ENCODE assay signal across 8 cellular contexts in the genomic region with DNA sequence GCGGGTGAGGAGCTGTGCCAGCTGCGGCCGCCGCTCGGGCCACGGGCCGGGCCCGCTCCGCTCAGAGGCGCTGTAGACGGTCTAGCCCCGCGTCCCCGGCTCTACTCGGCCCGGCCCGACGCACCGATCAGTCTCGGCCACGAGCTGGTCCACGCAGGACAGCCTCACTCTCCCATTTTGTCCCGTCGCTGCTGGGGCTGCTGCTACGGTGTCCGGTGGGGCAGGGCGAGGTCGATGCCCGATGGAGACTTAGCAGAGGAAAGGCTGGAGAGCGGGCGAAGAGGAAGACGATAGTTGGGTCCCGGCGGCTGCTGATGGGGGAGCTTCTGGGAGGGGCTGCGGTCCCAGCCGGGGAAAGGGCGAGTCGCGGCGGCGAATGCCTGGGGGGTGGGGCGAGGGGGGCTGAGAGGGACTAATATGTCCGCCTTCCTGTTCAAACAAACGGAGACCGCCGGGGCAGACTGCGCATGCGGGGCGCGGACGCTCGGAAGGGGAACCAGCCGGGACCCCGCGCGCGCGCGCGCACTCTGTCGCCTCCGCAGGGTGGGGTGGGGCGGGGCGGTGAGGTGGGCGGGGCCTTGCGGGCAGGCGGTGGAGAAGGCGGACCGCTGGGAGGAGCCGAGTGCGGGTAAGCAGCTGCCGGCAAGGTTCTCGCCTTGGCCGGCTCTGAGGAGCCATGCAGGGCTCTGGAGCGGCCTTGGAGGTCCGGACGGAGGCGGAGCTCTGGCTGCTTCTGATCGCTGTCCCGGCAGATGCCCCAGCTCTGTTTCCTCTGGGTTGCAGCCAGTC. TPM values are rescaled to one million over a fixed set of nuclear protein-coding genes. Genes with fewer than 3 reads are reported as not detected.
DNase-seq lines count a peak whose midpoint lies in the region; ATAC-seq and TF ChIP-seq lines count a peak whose summit lies in the region.

ROCK1 (minus strand) TSS at position 463 of the 789 bp plus-strand sequence. CDS start 903 bp downstream, outside the sequence.

- H3K27ac ChIP-seq in temporal lobe (ENCODE audit: low read depth, low read length), result peak within 1 kb of the TSS; percentile 89

- peak; percentile 92 for ATAC-seq in HG02678 (IDR thresholded peaks at IDR 0.05; ENCODE audit: unreplicated experiment)
- peak; percentile 96 for ATAC-seq in omental fat pad (ENCODE audit: low FRiP score)

- H3K36me3 Mint-ChIP-seq in activated naive CD8-positive, alpha-beta T cell, result peaks cover 5% of the 10 kb centered on the region

- no peak within 1 kb of the TSS for H3K4me3 Mint-ChIP-seq in activated naive CD8-positive, alpha-beta T cell

- TF ChIP-seq CTCF in GM12864 (IDR thresholded peaks at IDR 0.05; ENCODE audit: low read depth, low read length, missing control alignments), result no peak
- no peak for TF ChIP-seq CTCF in omental fat pad (IDR thresholded peaks at IDR 0.05)

- H3K4me1 Mint-ChIP-seq in activated naive CD8-positive, alpha-beta T cell (ENCODE audit: low read depth), result peaks cover 14% of the 10 kb centered on the region

- DNase-seq in GM12864 (ENCODE audit: low read depth) (peak; percentile 86), NCI-H1105 treated with DMSO at 0.1 percent for 48 hours (lab: John Stamatoyannopoulos, UW) (peak; percentile 95), SKM-1 treated with dmso at 0.1 percent for 144 hours (lab: John Stamatoyannopoulos, UW; ENCODE audit: unreplicated experiment) (peak; percentile 92), glomerular visceral epithelial cell (ENCODE audit: extremely low spot score) (peak; percentile 99), omental fat pad (ENCODE audit: low spot score) (peak; percentile 86)

- H3K27me3 Mint-ChIP-seq in activated naive CD8-positive, alpha-beta T cell, result no peaks in the 10 kb centered on the region

- no peaks in the 10 kb centered on the region for H3K9me3 Mint-ChIP-seq in activated naive CD8-positive, alpha-beta T cell (ENCODE audit: low read depth)

- peak within 1 kb of the TSS; percentile 90 for H3K4me3 ChIP-seq in GM12864 (ENCODE audit: low read depth, low read length)

- peak within 1 kb of the TSS; percentile 92 for H3K27ac Mint-ChIP-seq in activated naive CD8-positive, alpha-beta T cell

RNA-seq across cellular contexts. Expression of gene ROCK1, which starts in this region (rescaled TPM):
- total RNA-seq in omental fat pad (10 to 100 TPM; 50.2 to 99.1 (median 58.7) TPM), temporal lobe (36.9 TPM)

Comparison
In these comparisons a context has a peak if more than half of its experiments do, and no peak if none do; other contexts are left out.
1. Peak in every context shown above with its lines: DNase-seq, ATAC-seq, H3K4me3 ChIP-seq and H3K27ac ChIP-seq.